Comparison of ENCODE assay signal across 15 cellular contexts in the genomic region with DNA sequence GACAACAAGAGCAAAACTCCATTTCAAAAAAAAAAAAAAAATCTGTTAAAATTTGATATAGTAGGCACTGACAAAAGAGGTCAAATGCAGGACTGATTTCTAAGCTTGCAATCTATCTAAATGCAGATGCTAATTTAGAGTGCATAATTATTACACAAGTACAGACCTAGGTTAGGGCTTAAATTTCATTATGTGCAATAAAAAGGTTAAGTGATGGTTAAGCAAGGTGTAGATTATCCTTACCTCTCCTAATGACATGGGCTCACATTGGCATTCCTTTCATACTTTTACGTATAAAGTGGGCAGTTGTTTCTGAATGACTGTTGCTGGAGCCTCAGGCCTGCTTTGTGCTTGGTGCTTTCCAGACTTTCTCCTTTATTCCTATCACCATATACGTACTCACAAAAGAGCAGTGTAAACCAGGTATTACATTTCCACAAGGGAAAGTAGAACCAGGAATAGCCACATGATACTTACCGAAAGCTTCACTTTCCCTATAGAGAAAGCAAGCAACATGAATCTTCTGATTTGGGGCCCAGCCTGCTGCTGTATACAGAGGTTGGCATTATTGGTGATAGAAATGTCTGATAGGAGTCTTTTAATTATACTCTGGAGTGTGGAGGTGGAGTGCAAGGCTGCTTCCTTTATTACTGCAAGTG. TPM values are rescaled to one million over a fixed set of nuclear protein-coding genes. Genes with fewer than 3 reads are reported as not detected.
DNase-seq lines count a peak whose midpoint lies in the region; ATAC-seq and TF ChIP-seq lines count a peak whose summit lies in the region.
"Had no signal": no experiment of that assay in that cellular context is flagged by ENCODE, and none has a peak within 500 bp of the region (broad histone marks: within the 10 kb centered on the region; RNA-seq: fewer than 3 reads in every experiment).

No MANE protein-coding gene starts in this region.

- peak overlapping the region; percentile 23 for H3K4me3 Mint-ChIP-seq in activated naive CD4-positive, alpha-beta T cell treated with anti-CD3 and anti-CD28 coated beads, Interleukin-2, amount 10 ng/mL, durations not matched to agents 7 days and 5 days
- H3K4me3 Mint-ChIP-seq in T-cell (peak overlapping the region; percentile 32 to 96 (median 43)), endodermal cell (peak overlapping the region; percentile 89), type B pancreatic cell (peak overlapping the region; percentile 75)

- H3K4me1 ChIP-seq in endodermal cell (ENCODE audit: control insufficient read depth, insufficient read depth, low read length): peaks cover 7% of the 10 kb centered on the region

- no peak overlapping the region for H3K27ac Mint-ChIP-seq in activated naive CD4-positive, alpha-beta T cell treated with anti-CD3 and anti-CD28 coated beads, Interleukin-2, amount 10 ng/mL, durations not matched to agents 7 days and 5 days
- peak overlapping the region; percentile 34 to 69 for H3K27ac Mint-ChIP-seq in T-cell
- no peak overlapping the region for H3K27ac Mint-ChIP-seq in endodermal cell
- H3K27ac Mint-ChIP-seq in type B pancreatic cell: peak overlapping the region; percentile 66

- 93 to 100% methylated on average over 3 of the region's 3 CpGs for WGBS in endodermal cell (ENCODE audit: insufficient coverage in 1 of 2, insufficient read length in 1 of 2), 2 experiments

- POLR2A ChIA-PET in T-cell (lab: Charles Lee): interaction anchor here in 1 of 2 donors (0.6 kb wide), 1 partner anchor 20 kb away, joined by 3 read pairs; no protein-coding TSS in a partner anchor
- POLR2A ChIA-PET in HEK293T (lab: Yijun Ruan, JAX): interaction anchor here (1.3 to 5.3 kb wide), 2 partner anchors 8 to 49 kb away, joined by 5 to 68 read pairs; a partner anchor contains a TSS

- no peak for TF ChIP-seq CTCF in endodermal cell (conservative IDR thresholded peaks at IDR 0.05)
- TF ChIP-seq CTCF in type B pancreatic cell (conservative IDR thresholded peaks at IDR 0.05): no peak

- ATAC-seq in T-cell (replicated peaks in 1 of 4) (no peak), GM19467 (IDR thresholded peaks at IDR 0.05; ENCODE audit: unreplicated experiment) (no peak), HG03039 (IDR thresholded peaks at IDR 0.05; ENCODE audit: unreplicated experiment) (no peak)
- ATAC-seq: pancreas had no signal

- H3K9me3 Mint-ChIP-seq in activated naive CD4-positive, alpha-beta T cell treated with anti-CD3 and anti-CD28 coated beads, Interleukin-2, amount 10 ng/mL, durations not matched to agents 7 days and 5 days: no peaks in the 10 kb centered on the region
- H3K9me3 Mint-ChIP-seq in T-cell (no peaks in the 10 kb centered on the region), endodermal cell (no peaks in the 10 kb centered on the region), type B pancreatic cell (no peaks in the 10 kb centered on the region)

- peaks cover 65% of the 10 kb centered on the region for H3K4me1 Mint-ChIP-seq in activated naive CD4-positive, alpha-beta T cell treated with anti-CD3 and anti-CD28 coated beads, Interleukin-2, amount 10 ng/mL, durations not matched to agents 7 days and 5 days
- H3K4me1 Mint-ChIP-seq in T-cell: peaks cover 43 to 61% (median 56%) of the 10 kb centered on the region in 3 donors
- H3K4me1 Mint-ChIP-seq in endodermal cell: peaks cover 24% of the 10 kb centered on the region
- peaks cover 34% of the 10 kb centered on the region for H3K4me1 Mint-ChIP-seq in type B pancreatic cell (ENCODE audit: unreplicated experiment)

- H3K9me3 ChIP-seq in endodermal cell (ENCODE audit: control insufficient read depth, low read length): no peaks in the 10 kb centered on the region
- H3K9me3 ChIP-seq: pancreas, transverse colon had no signal

- DNase-seq in activated naive CD4-positive, alpha-beta T cell treated with anti-CD3 and anti-CD28 coated beads, Interleukin-2, amount 10 ng/mL, durations not matched to agents 7 days and 5 days: no peak
- DNase-seq in activated naive CD4-positive, alpha-beta T cell treated with Interleukin-2 at 50 U/mL for 16 hours: no peak
- DNase-seq in T-cell (no peak), endodermal cell (no peak), type B pancreatic cell (ENCODE audit: extremely low spot score, unreplicated experiment) (no peak), HEK293T (ENCODE audit: extremely low spot score) (no peak)
- DNase-seq: activated CD4-positive, alpha-beta T cell treated with anti-CD3 and anti-CD28 coated beads, Interleukin-2, amount 50 U/mL, for 4 hours; cortex of kidney; KBM-7; NCI-H1436 treated with DMSO at 0.1 percent for 48 hours; pancreas; PC-9; transverse colon had no signal

- H3K27me3 Mint-ChIP-seq in activated naive CD4-positive, alpha-beta T cell treated with anti-CD3 and anti-CD28 coated beads, Interleukin-2, amount 10 ng/mL, durations not matched to agents 7 days and 5 days: no peaks in the 10 kb centered on the region
- H3K27me3 Mint-ChIP-seq in T-cell: no peaks in the 10 kb centered on the region
- H3K27me3 Mint-ChIP-seq in endodermal cell (ENCODE audit: insufficient read depth): no peaks in the 10 kb centered on the region
- H3K27me3 Mint-ChIP-seq in type B pancreatic cell: no peaks in the 10 kb centered on the region

- no peak overlapping the region for H3K9ac ChIP-seq in endodermal cell (ENCODE audit: extremely low read depth, low read length, poor library complexity, severe bottlenecking)

- CTCF ChIA-PET in activated naive CD4-positive, alpha-beta T cell treated with anti-CD3 and anti-CD28 coated beads, Interleukin-2, amount 10 ng/mL, durations not matched to agents 7 days and 5 days (lab: Charles Lee): interaction anchor here (0.9 to 2.2 kb wide), 2 partner anchors 12 to 31 kb away, joined by 4 to 6 read pairs; no protein-coding TSS in a partner anchor
- CTCF ChIA-PET in T-cell (lab: Charles Lee): interaction anchor here (0.7 to 1.0 kb wide), 5 partner anchors 10 to 387 kb away, joined by 3 to 7 read pairs (median 4); no protein-coding TSS in a partner anchor
- CTCF ChIA-PET in HEK293T (lab: Yijun Ruan, JAX): interaction anchor here (0.6 kb wide), 1 partner anchor 188 kb away, joined by 4 read pairs; no protein-coding TSS in a partner anchor

- peaks cover 33% of the 10 kb centered on the region for H3K36me3 Mint-ChIP-seq in activated naive CD4-positive, alpha-beta T cell treated with anti-CD3 and anti-CD28 coated beads, Interleukin-2, amount 10 ng/mL, durations not matched to agents 7 days and 5 days
- H3K36me3 Mint-ChIP-seq in T-cell: peaks cover 13% of the 10 kb centered on the region
- peaks cover 22% of the 10 kb centered on the region for H3K36me3 Mint-ChIP-seq in endodermal cell (ENCODE audit: low read depth)
- peaks cover 6% of the 10 kb centered on the region for H3K36me3 Mint-ChIP-seq in type B pancreatic cell

- no peaks in the 10 kb centered on the region for H3K27me3 ChIP-seq in endodermal cell (ENCODE audit: control insufficient read depth, insufficient read depth, low read length, poor library complexity, severe bottlenecking)
- H3K27me3 ChIP-seq: pancreas, transverse colon had no signal

- H3K36me3 ChIP-seq in endodermal cell (ENCODE audit: control insufficient read depth, insufficient read depth, low read length): peaks cover 38% of the 10 kb centered on the region

- no peak overlapping the region for H3K27ac ChIP-seq in endodermal cell (ENCODE audit: low read depth, low read length)
- H3K27ac ChIP-seq: pancreas, PC-9, transverse colon had no signal

- peak overlapping the region; percentile 89 for H3K4me3 ChIP-seq in endodermal cell (ENCODE audit: low read length)
- H3K4me3 ChIP-seq: pancreas, transverse colon had no signal

TF ChIP-seq in HEK293T, 16 proteins besides CTCF, POLR2A, EP300 and RAD21:
- no peak for TF ChIP-seq HDGF (IDR thresholded peaks at IDR 0.05; ENCODE audit: borderline replicate concordance)
- TF ChIP-seq SP1 (IDR thresholded peaks at IDR 0.05): no peak
- no peak for TF ChIP-seq ELF4 (IDR thresholded peaks at IDR 0.05)
- TF ChIP-seq ARNT (IDR thresholded peaks at IDR 0.05): no peak
- no peak for TF ChIP-seq NFRKB (IDR thresholded peaks at IDR 0.05)
- no peak for TF ChIP-seq FOXK2 (IDR thresholded peaks at IDR 0.05)
- TF ChIP-seq ZNF384 (IDR thresholded peaks at IDR 0.05): no peak
- TF ChIP-seq FOXA1 (IDR thresholded peaks at IDR 0.05): no peak
- no peak for TF ChIP-seq L3MBTL2 (conservative IDR thresholded peaks at IDR 0.05)
- TF ChIP-seq BHLHE40 (IDR thresholded peaks at IDR 0.05; ENCODE audit: borderline replicate concordance): no peak
- TF ChIP-seq SUZ12 (IDR thresholded peaks at IDR 0.05): no peak
- TF ChIP-seq, protein P1, sequence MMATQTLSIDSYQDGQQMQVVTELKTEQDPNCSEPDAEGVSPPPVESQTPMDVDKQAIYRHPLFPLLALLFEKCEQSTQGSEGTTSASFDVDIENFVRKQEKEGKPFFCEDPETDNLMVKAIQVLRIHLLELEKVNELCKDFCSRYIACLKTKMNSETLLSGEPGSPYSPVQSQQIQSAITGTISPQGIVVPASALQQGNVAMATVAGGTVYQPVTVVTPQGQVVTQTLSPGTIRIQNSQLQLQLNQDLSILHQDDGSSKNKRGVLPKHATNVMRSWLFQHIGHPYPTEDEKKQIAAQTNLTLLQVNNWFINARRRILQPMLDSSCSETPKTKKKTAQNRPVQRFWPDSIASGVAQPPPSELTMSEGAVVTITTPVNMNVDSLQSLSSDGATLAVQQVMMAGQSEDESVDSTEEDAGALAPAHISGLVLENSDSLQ (IDR thresholded peaks at IDR 0.05): no peak

RNA-seq across cellular contexts. Expression of a gene that starts 2.2 kb away (rescaled TPM):
- 10 to 100 TPM in 3 of 5 donors, 1 to 10 TPM in 2; 6.3 to 17.5 (median 14.2) TPM for total RNA-seq in T-cell
- 10 to 100 TPM; 37.6 to 49.3 TPM for total RNA-seq in endodermal cell
- 74.8 TPM for polyA plus RNA-seq in endodermal cell (2013, experiment 1 of 2)
- polyA plus RNA-seq in endodermal cell (2013, experiment 2 of 2): 73.7 TPM
- 32.6 and 37.1 TPM in 2 replicates for total RNA-seq in type B pancreatic cell (ENCODE audit: low replicate concordance)

RNA-seq across cellular contexts. Expression of a gene that starts 5.7 kb away (rescaled TPM):
- total RNA-seq in T-cell: 100 to 1,000 TPM in 2 of 5 donors, 10 to 100 TPM in 3; 69.0 to 106 (median 90.8) TPM
- 10 to 100 TPM; 75.9 to 79.8 TPM for total RNA-seq in endodermal cell
- 86.6 TPM for polyA plus RNA-seq in endodermal cell (2013, experiment 1 of 2)
- polyA plus RNA-seq in endodermal cell (2013, experiment 2 of 2): 82.6 TPM
- 131 and 139 TPM in 2 replicates for total RNA-seq in type B pancreatic cell (ENCODE audit: low replicate concordance)

RNA-seq across cellular contexts. Expression of a gene that starts 31.7 kb away (rescaled TPM):
- 100 to 1,000 TPM in 4 of 5 donors, 10 to 100 TPM in 1; 96.1 to 119 (median 110) TPM for total RNA-seq in T-cell
- total RNA-seq in endodermal cell: 10 to 100 TPM; 19.6 to 20.3 TPM
- 23.6 TPM for polyA plus RNA-seq in endodermal cell (2013, experiment 1 of 2)
- polyA plus RNA-seq in endodermal cell (2013, experiment 2 of 2): 15.4 TPM
- 27.1 and 33.5 TPM in 2 replicates for total RNA-seq in type B pancreatic cell (ENCODE audit: low replicate concordance)

RNA-seq across cellular contexts. Expression of a gene that starts 35.5 kb away (rescaled TPM):
- total RNA-seq in T-cell (100 to 1,000 TPM in 1 of 5 donors, 10 to 100 TPM in 4; 77.7 to 107 (median 92.2) TPM), endodermal cell (10 to 100 TPM; 63.2 to 71.4 TPM), type B pancreatic cell (ENCODE audit: low replicate concordance) (75.5 and 90.3 TPM in 2 replicates)
- 66.6 TPM for polyA plus RNA-seq in endodermal cell (2013, experiment 1 of 2)
- polyA plus RNA-seq in endodermal cell (2013, experiment 2 of 2): 59.0 TPM

Comparison
In these comparisons a context has a peak if more than half of its experiments do, and no peak if none do; other contexts are left out.
1. H3K27ac Mint-ChIP-seq: peak in T-cell (2 of 2) and type B pancreatic cell (single experiment); none in activated naive CD4-positive, alpha-beta T cell treated with anti-CD3 and anti-CD28 coated beads, Interleukin-2, amount 10 ng/mL, durations not matched to agents 7 days and 5 days (single experiment) and endodermal cell (single experiment).
2. H3K4me3 Mint-ChIP-seq: peak in every context shown above with its lines; median percentile 89 in endodermal cell; 75 in type B pancreatic cell; 43 in T-cell; 23 in activated naive CD4-positive, alpha-beta T cell treated with anti-CD3 and anti-CD28 coated beads, Interleukin-2, amount 10 ng/mL, durations not matched to agents 7 days and 5 days.